ENCODE assay signal across 14 cellular contexts in the genomic region with DNA sequence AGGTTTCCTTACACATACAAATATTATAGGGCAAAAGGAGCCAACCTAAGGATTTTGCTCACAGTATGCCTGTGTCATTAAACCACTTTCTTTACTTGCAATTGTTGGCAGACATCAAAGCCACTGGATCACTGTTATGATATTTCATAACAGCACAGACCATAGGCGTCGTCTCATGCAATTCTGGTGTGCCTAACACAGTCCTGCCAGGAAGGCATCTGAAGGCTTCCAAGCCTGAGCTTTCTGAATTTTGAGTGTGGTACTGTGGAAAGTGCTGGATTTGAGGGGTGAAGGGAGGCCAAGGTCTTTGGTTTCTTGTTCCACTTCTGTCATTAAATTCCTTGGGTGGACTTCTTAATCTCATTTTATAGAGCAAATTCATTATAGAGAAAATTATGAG.
DNase-seq lines count a peak whose midpoint lies in the region; ATAC-seq and TF ChIP-seq lines count a peak whose summit lies in the region.
"Had no signal": no experiment of that assay in that cellular context is flagged by ENCODE, and none has a peak within 500 bp of the region (broad histone marks: within the 10 kb centered on the region; RNA-seq: fewer than 3 reads in every experiment).

No MANE protein-coding gene starts in this region.

- H3K9me2 ChIP-seq in PC-9 (ENCODE audit: insufficient read depth), result no peaks in the 10 kb centered on the region

- TF ChIP-seq EP300 in esophagus muscularis mucosa (IDR thresholded peaks at IDR 0.05), result no peak

- DNase-seq in PC-9 (no peak), esophagus muscularis mucosa (ENCODE audit: extremely low spot score) (no peak), thoracic aorta (ENCODE audit: low spot score) (no peak), GM13977 (ENCODE audit: low spot score) (no peak), SK-N-DZ (ENCODE audit: low spot score) (no peak)
- no peak for DNase-seq in stimulated activated naive CD8-positive, alpha-beta T cell treated with anti-CD3 and anti-CD28 coated beads, Interleukin-15, Interleukin-2, amounts not matched to agents 100 U/mL and 50 U/mL, for 24 hours
- DNase-seq: activated CD4-positive, alpha-beta T cell treated with anti-CD3 and anti-CD28 coated beads, Interleukin-2, amount 50 U/mL, for 4 hours; activated gamma-delta T cell; IMR-90; NCI-H1930; T-helper 1 cell had no signal

- H3K27me3 ChIP-seq in PC-9 (ENCODE audit: insufficient read depth, low read depth) (no peaks in the 10 kb centered on the region), esophagus muscularis mucosa (no peaks in the 10 kb centered on the region), muscle layer of duodenum (ENCODE audit: low read depth, low read length) (no peaks in the 10 kb centered on the region), thoracic aorta (replicated peaks; ENCODE audit: insufficient read depth) (no peaks in the 10 kb centered on the region)
- H3K27me3 ChIP-seq: colonic mucosa had no signal

- TF ChIP-seq POLR2A in esophagus muscularis mucosa (IDR thresholded peaks at IDR 0.05; ENCODE audit: low read depth), result no peak

- H3K4me1 ChIP-seq in PC-9 (replicated peaks; ENCODE audit: insufficient read depth), result peaks cover 23% of the 10 kb centered on the region; the same call in 1 of the 2 replicates
- peaks cover 5 to 45% (median 31%) of the 10 kb centered on the region in 4 donors for H3K4me1 ChIP-seq in esophagus muscularis mucosa
- H3K4me1 ChIP-seq in muscle layer of duodenum (ENCODE audit: control insufficient read depth in 1 of 2, insufficient read depth in 2 of 2, low read length in 2 of 2), result peaks cover 6 to 8% of the 10 kb centered on the region in 2 donors
- peaks cover 10 to 26% of the 10 kb centered on the region in 2 donors for H3K4me1 ChIP-seq in thoracic aorta (ENCODE audit: control insufficient read depth in 1 of 2, low read depth in 2 of 2)
- H3K4me1 ChIP-seq: colonic mucosa, prostate gland had no signal

- BruUV-seq in PC-9 (replicated peaks; lab: Mats Ljungman, UMichigan), result no TSS peak

- WGBS in esophagus muscularis mucosa, result 43% methylated on average over 2 of the region's 2 CpGs

- H3K36me3 ChIP-seq in PC-9 (ENCODE audit: low read depth), result no peaks in the 10 kb centered on the region
- H3K36me3 ChIP-seq in esophagus muscularis mucosa, result no peaks in the 10 kb centered on the region
- H3K36me3 ChIP-seq in muscle layer of duodenum (ENCODE audit: control insufficient read depth in 1 of 2, insufficient read depth in 2 of 2, low read length in 2 of 2), result peaks cover 0 to 6% of the 10 kb centered on the region in 2 donors
- no peaks in the 10 kb centered on the region for H3K36me3 ChIP-seq in thoracic aorta
- H3K36me3 ChIP-seq: colonic mucosa, prostate gland had no signal

- H2AFZ ChIP-seq in PC-9, result no peak overlapping the region

- no peaks in the 10 kb centered on the region for H4K20me1 ChIP-seq in PC-9 (ENCODE audit: insufficient read depth)

- POLR2A ChIA-PET in PC-9 (lab: Charles Lee; ENCODE audit: unreplicated experiment), result no interaction called here

- CTCF ChIA-PET in PC-9 (lab: Charles Lee), result no interaction called here

- H3K9me3 ChIP-seq in PC-9 (ENCODE audit: insufficient read depth, low read depth), result no peaks in the 10 kb centered on the region
- H3K9me3 ChIP-seq in esophagus muscularis mucosa, result no peaks in the 10 kb centered on the region
- H3K9me3 ChIP-seq in muscle layer of duodenum (ENCODE audit: control insufficient read depth in 1 of 2, low read length in 2 of 2), result no peaks in the 10 kb centered on the region
- H3K9me3 ChIP-seq in thoracic aorta, result no peaks in the 10 kb centered on the region
- H3K9me3 ChIP-seq: colonic mucosa, prostate gland had no signal

- no peak overlapping the region for H3K4me3 ChIP-seq in PC-9
- H3K4me3 ChIP-seq in esophagus muscularis mucosa, result no peak overlapping the region
- no peak overlapping the region for H3K4me3 ChIP-seq in muscle layer of duodenum (ENCODE audit: low read depth in 1 of 2, low read length in 2 of 2)
- no peak overlapping the region for H3K4me3 ChIP-seq in thoracic aorta
- H3K4me3 ChIP-seq: colonic mucosa, prostate gland had no signal

- TF ChIP-seq CTCF in PC-9 (conservative IDR thresholded peaks at IDR 0.05) (no peak), esophagus muscularis mucosa (IDR thresholded peaks at IDR 0.05) (no peak), thoracic aorta (IDR thresholded peaks at IDR 0.05) (no peak), GM13977 (IDR thresholded peaks at IDR 0.05; ENCODE audit: extremely low read depth, insufficient read depth, missing control alignments) (no peak)

- H3K27ac ChIP-seq in PC-9 (peak overlapping the region; percentile 33; the same call in 1 of the 2 replicates), esophagus muscularis mucosa (replicated peaks in 1 of 4) (peak overlapping the region; percentile 25 to 59 (median 46)), muscle layer of duodenum (ENCODE audit: low read length) (peak overlapping the region; percentile 42), thoracic aorta (peak overlapping the region in 1 of 2 donors; percentile 42)
- H3K27ac ChIP-seq: colonic mucosa, prostate gland had no signal

- H3K4me2 ChIP-seq in PC-9, result no peak overlapping the region

- intact Hi-C loops in PC-9 (cut with micrococcal nuclease; ENCODE audit: unreplicated experiment) (no loop called here), esophagus muscularis mucosa (cut with DNase I) (no loop called here)

- in situ Hi-C loops in GM13977 (cut with MboI; ENCODE audit: low pct_unique_long_range_greater_than_20kb, low sequenced_read_pairs, unreplicated experiment), result no loop called here

- ATAC-seq in thoracic aorta (ENCODE audit: insufficient number of reproducible peaks, low FRiP score, low read depth), result peak; percentile 55
- ATAC-seq in stimulated activated naive CD8-positive, alpha-beta T cell treated with anti-CD3 and anti-CD28 coated beads, Interleukin-15, Interleukin-2, amounts not matched to agents 100 U/mL and 50 U/mL, for 24 hours, result no peak

- no peaks in the 10 kb centered on the region for H3K79me2 ChIP-seq in PC-9 (ENCODE audit: low read depth)

- peaks cover 3% of the 10 kb centered on the region; the same call in 1 of the 2 replicates for H3F3A ChIP-seq in PC-9 (ENCODE audit: insufficient read depth, low read depth)
